ENCODE assay signal across 8 cellular contexts in the genomic region with DNA sequence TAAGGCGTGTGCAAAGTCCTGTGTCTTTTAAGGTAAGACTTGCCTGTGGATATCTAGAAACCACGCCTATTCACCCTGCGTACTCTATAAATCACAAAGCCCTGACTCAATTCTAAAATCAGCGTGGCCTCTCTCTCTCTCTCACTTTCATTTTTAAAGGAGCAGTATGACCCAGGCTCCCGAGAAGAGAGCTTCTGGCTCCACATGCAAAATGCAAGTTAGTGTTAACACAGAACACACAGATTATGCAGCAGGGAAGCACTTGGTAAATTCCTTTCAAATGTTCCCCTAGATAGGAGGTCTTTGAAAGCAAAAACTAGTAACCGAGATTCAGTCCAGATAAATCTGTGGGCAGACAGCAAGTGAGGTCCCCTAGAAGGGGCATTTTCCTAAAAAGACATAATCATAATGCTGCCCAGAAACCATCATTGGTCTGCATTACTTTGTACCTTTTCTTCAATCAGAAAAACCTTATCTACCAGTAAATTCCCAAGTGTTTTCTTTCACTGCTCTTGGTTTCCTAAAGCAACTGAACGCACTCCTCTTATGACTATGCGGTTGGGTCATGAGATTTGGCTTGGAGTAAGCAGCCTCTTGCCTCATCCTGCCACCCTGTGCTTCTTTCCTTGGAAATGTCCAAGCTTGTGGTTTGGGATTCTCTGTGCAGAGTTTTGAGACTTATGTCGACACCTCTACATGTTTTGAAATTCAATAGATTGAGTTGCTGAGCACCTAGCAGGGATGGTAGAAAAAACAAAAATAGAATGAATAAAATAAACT. TPM values are rescaled to one million over a fixed set of nuclear protein-coding genes. Genes with fewer than 3 reads are reported as not detected.
DNase-seq lines count a peak whose midpoint lies in the region; TF ChIP-seq lines count a peak whose summit lies in the region.

No MANE protein-coding gene starts in this region.

- H3K4me1 ChIP-seq in stomach, result peaks cover 25 to 51% (median 31%) of the 10 kb centered on the region in 4 donors

- no peaks in the 10 kb centered on the region for H3K9me3 ChIP-seq in stomach

- H3K27ac Mint-ChIP-seq in HFFc6, result peak overlapping the region; percentile 92

- H3K4me1 Mint-ChIP-seq in HFFc6 (ENCODE audit: low read depth), result peaks cover 24% of the 10 kb centered on the region

- H3K4me3 Mint-ChIP-seq in HFFc6, result peak overlapping the region; percentile 88

- H3K27me3 ChIP-seq in stomach, result no peaks in the 10 kb centered on the region

- intact Hi-C loops in lower leg skin (cut with DNase I; ENCODE audit: low total_unique reads) (no loop called here), stomach (cut with DNase I; ENCODE audit: low total_unique reads) (no loop called here)

- TF ChIP-seq CTCF in HFFc6 (IDR thresholded peaks at IDR 0.05) (no peak), cardiac fibroblast (IDR thresholded peaks at IDR 0.05; ENCODE audit: low read depth, low read length) (no peak), lower leg skin (IDR thresholded peaks at IDR 0.05) (no peak), stomach (IDR thresholded peaks at IDR 0.05) (no peak)

- peak overlapping the region; percentile 79 to 90 (median 87) for H3K27ac ChIP-seq in stomach

- WGBS in lower leg skin, 2 donors, result 9 to 13% methylated on average over 9 of the region's 9 CpGs
- 8 to 12% (median 11%) methylated on average over 9 of the region's 9 CpGs for WGBS in stomach, 5 donors

- no peaks in the 10 kb centered on the region for H3K36me3 ChIP-seq in stomach

- TF ChIP-seq EP300 in stomach (IDR thresholded peaks at IDR 0.05), result no peak

- no peaks in the 10 kb centered on the region for H3K36me3 Mint-ChIP-seq in HFFc6 (ENCODE audit: low read depth)

- peak; percentile 48 for DNase-seq in activated CD4-positive, alpha-beta T cell treated with anti-CD3 and anti-CD28 coated beads for 48 hours
- DNase-seq in activated CD4-positive, alpha-beta T cell treated with anti-CD3 and anti-CD28 coated beads for 1 hour, result no peak
- DNase-seq in HFFc6, result peak; percentile 69
- DNase-seq in NOMO-1 treated with DMSO at 0.1 percent for 48 hours (lab: John Stamatoyannopoulos, UW; ENCODE audit: unreplicated experiment), result peak; percentile 78
- peak; percentile 94 to 95 for DNase-seq in cardiac fibroblast (ENCODE audit: low read depth in 2 of 2)
- peak; percentile 83 to 88 for DNase-seq in lower leg skin (ENCODE audit: low spot score in 2 of 2)
- DNase-seq in stomach, result no peak
- DNase-seq in NCI-H345 treated with DMSO at 0.1 percent for 48 hours (lab: John Stamatoyannopoulos, UW; ENCODE audit: unreplicated experiment), result no peak

- TF ChIP-seq POLR2A in lower leg skin (IDR thresholded peaks at IDR 0.05), result no peak
- no peak for TF ChIP-seq POLR2A in stomach (IDR thresholded peaks at IDR 0.05)

- H3K9me3 Mint-ChIP-seq in HFFc6, result no peaks in the 10 kb centered on the region

- H3K27me3 Mint-ChIP-seq in HFFc6 (ENCODE audit: insufficient read depth), result peaks cover 2% of the 10 kb centered on the region

- H3K4me3 ChIP-seq in cardiac fibroblast (replicated peaks in 1 of 2; ENCODE audit: low read depth in 2 of 2, low read length in 2 of 2), result peak overlapping the region; percentile 34 to 51
- H3K4me3 ChIP-seq in lower leg skin (ENCODE audit: low read depth, poor library complexity, severe bottlenecking), result no peak overlapping the region
- peak overlapping the region; percentile 25 to 32 (median 31) for H3K4me3 ChIP-seq in stomach

RNA-seq across cellular contexts. Expression of a gene that starts 31.7 kb away (rescaled TPM):
- total RNA-seq in HFFc6 (2021; fragmentation: NEBNext Ultra II Directional; extraction: Animal tissue kit (Norgen Biotek cat#: 25700)), result under 1 TPM; 0.23 to 0.47 (median 0.37) TPM
- total RNA-seq in lower leg skin (10 to 100 TPM in 2 of 4 donors, 1 to 10 TPM in 2; 5.6 to 11.4 (median 9.7) TPM), stomach (1 to 10 TPM; 2.0 to 6.4 (median 4.3) TPM)
- polyA plus RNA-seq in stomach, result 1 to 10 TPM in 1 of 3 donors, under 1 TPM in 1, not detected in 1; 0.31 to 2.3 TPM

Comparison
In these comparisons a context has a peak if more than half of its experiments do, and no peak if none do; other contexts are left out.
1. DNase-seq: peak in activated CD4-positive, alpha-beta T cell treated with anti-CD3 and anti-CD28 coated beads for 48 hours (single experiment), HFFc6 (single experiment), NOMO-1 treated with DMSO at 0.1 percent for 48 hours (single experiment), cardiac fibroblast (2 of 2) and lower leg skin (2 of 2); none in activated CD4-positive, alpha-beta T cell treated with anti-CD3 and anti-CD28 coated beads for 1 hour (single experiment), stomach (single experiment) and NCI-H345 treated with DMSO at 0.1 percent for 48 hours (single experiment).